In the genomic region with DNA sequence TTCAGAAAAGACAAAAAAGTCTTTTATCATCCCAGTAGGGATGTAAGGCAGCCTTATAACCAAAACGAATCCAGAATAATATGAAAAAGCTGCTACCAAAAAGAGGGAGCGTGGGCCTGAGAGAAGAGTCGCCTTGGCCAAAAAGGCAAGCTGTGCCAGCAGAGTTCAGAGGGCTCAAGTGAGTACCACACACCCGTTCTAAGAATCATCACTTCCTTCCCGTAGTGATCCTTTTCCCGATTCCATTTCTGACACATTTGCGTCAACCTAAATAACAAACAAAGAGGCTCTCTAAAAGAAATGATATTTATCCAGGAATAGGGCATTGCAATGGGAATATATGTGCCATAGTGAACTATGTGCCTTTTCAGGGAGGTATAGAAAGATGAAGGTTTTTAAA, we compare ENCODE assay signal across 20 cellular contexts. TPM values are rescaled to one million over a fixed set of nuclear protein-coding genes. Genes with fewer than 3 reads are reported as not detected.
DNase-seq lines count a peak whose midpoint lies in the region; ATAC-seq and TF ChIP-seq lines count a peak whose summit lies in the region.
"Had no signal": no experiment of that assay in that cellular context is flagged by ENCODE, and none has a peak within 500 bp of the region (broad histone marks: within the 10 kb centered on the region; RNA-seq: fewer than 3 reads in every experiment).

No MANE protein-coding gene starts in this region.

- H3K4me3 Mint-ChIP-seq in immature natural killer cell, result no peak overlapping the region
- H3K4me3 Mint-ChIP-seq in stimulated activated memory B cell treated with anti-CD40 and anti-IgM and Interleukin-4, amounts not matched to agents 10 μg/mL and 1 μg/mL and 100 μg/mL, for 72 hours, result no peak overlapping the region
- H3K4me3 Mint-ChIP-seq: B cell had no signal

- H3K4me2 ChIP-seq in BLaER1 treated with 17β-estradiol and CSF1 and Interleukin-3, amounts not matched to agents 10 nM and 100 nM, result peak overlapping the region; percentile 4 to 68 (median 43); a peak in 21 of 22 replicates
- H3K4me2 ChIP-seq: A549, SK-N-SH had no signal

- no peaks in the 10 kb centered on the region for H3K27me3 ChIP-seq in BLaER1 treated with 17β-estradiol and CSF1 and Interleukin-3, amounts not matched to agents 10 nM and 100 nM
- H3K27me3 ChIP-seq in spleen (replicated peaks in 1 of 7) (no peaks in the 10 kb centered on the region), transverse colon (no peaks in the 10 kb centered on the region)

- no peaks in the 10 kb centered on the region for H3K9me3 Mint-ChIP-seq in immature natural killer cell
- no peaks in the 10 kb centered on the region for H3K9me3 Mint-ChIP-seq in stimulated activated memory B cell treated with anti-CD40 and anti-IgM and Interleukin-4, amounts not matched to agents 10 μg/mL and 1 μg/mL and 100 μg/mL, for 72 hours

- TF ChIP-seq CTCF in spleen (IDR thresholded peaks at IDR 0.05 in 8 of 11, conservative IDR thresholded peaks at IDR 0.05 in 3 of 11), result no peak
- TF ChIP-seq CTCF in transverse colon (IDR thresholded peaks at IDR 0.05), result no peak

- H3K36me3 Mint-ChIP-seq in immature natural killer cell, result peaks cover 0 to 3% (median 0%) of the 10 kb centered on the region in 3 donors
- H3K36me3 Mint-ChIP-seq in stimulated activated memory B cell treated with anti-CD40 and anti-IgM and Interleukin-4, amounts not matched to agents 10 μg/mL and 1 μg/mL and 100 μg/mL, for 72 hours, result no peaks in the 10 kb centered on the region

- no peak overlapping the region for H3K27ac Mint-ChIP-seq in immature natural killer cell
- H3K27ac Mint-ChIP-seq in stimulated activated memory B cell treated with anti-CD40 and anti-IgM and Interleukin-4, amounts not matched to agents 10 μg/mL and 1 μg/mL and 100 μg/mL, for 72 hours, result no peak overlapping the region
- H3K27ac Mint-ChIP-seq: B cell; CD4-positive, CD25-positive, alpha-beta regulatory T cell had no signal

- no peak overlapping the region for H3K27ac ChIP-seq in BLaER1 treated with 17β-estradiol and CSF1 and Interleukin-3, amounts not matched to agents 10 nM and 100 nM
- peak overlapping the region in 5 of 8 donors; percentile 40 to 65 (median 56) for H3K27ac ChIP-seq in spleen
- H3K27ac ChIP-seq in transverse colon, result no peak overlapping the region
- H3K27ac ChIP-seq: A549 had no signal

- H4K20me1 ChIP-seq in BLaER1 treated with 17β-estradiol and CSF1 and Interleukin-3, amounts not matched to agents 10 nM and 100 nM, result peaks cover 0 to 6% (median 4%) of the 10 kb centered on the region in 11 experiments; a peak in 16 of 22 replicates

- no peaks in the 10 kb centered on the region for H3K36me3 ChIP-seq in BLaER1 treated with 17β-estradiol and CSF1 and Interleukin-3, amounts not matched to agents 10 nM and 100 nM
- H3K36me3 ChIP-seq in spleen (no peaks in the 10 kb centered on the region), transverse colon (no peaks in the 10 kb centered on the region)

- 59 to 68% (median 60%) methylated on average over 7 of the region's 7 CpGs for WGBS in spleen, 5 donors
- 72 to 78% methylated on average over 4 to 7 of the region's 7 CpGs for WGBS in transverse colon (ENCODE audit: low coverage in 1 of 2), 2 donors

- H3K27me3 Mint-ChIP-seq in immature natural killer cell (ENCODE audit: low read depth in 3 of 3), result peaks cover 8 to 17% (median 16%) of the 10 kb centered on the region in 3 donors
- no peaks in the 10 kb centered on the region for H3K27me3 Mint-ChIP-seq in stimulated activated memory B cell treated with anti-CD40 and anti-IgM and Interleukin-4, amounts not matched to agents 10 μg/mL and 1 μg/mL and 100 μg/mL, for 72 hours
- H3K27me3 Mint-ChIP-seq: B cell had no signal

- no peaks in the 10 kb centered on the region for H3K9me3 ChIP-seq in BLaER1 treated with 17β-estradiol and CSF1 and Interleukin-3, amounts not matched to agents 10 nM and 100 nM (replicated peaks in 1 of 11)
- H3K9me3 ChIP-seq in spleen (no peaks in the 10 kb centered on the region), transverse colon (no peaks in the 10 kb centered on the region)
- H3K9me3 ChIP-seq: A549, SK-N-SH had no signal

- peaks cover 17 to 42% (median 32%) of the 10 kb centered on the region in 10 experiments for H3K4me1 ChIP-seq in BLaER1 treated with 17β-estradiol and CSF1 and Interleukin-3, amounts not matched to agents 10 nM and 100 nM
- H3K4me1 ChIP-seq in spleen (peaks cover 4 to 25% (median 15%) of the 10 kb centered on the region in 6 donors), transverse colon (peaks cover 5 to 17% (median 10%) of the 10 kb centered on the region in 4 donors)

- H3K4me3 ChIP-seq in BLaER1 treated with 17β-estradiol and CSF1 and Interleukin-3, amounts not matched to agents 10 nM and 100 nM, result no peak overlapping the region
- H3K4me3 ChIP-seq in spleen, result no peak overlapping the region
- H3K4me3 ChIP-seq in transverse colon, result no peak overlapping the region
- H3K4me3 ChIP-seq: A549 had no signal

- intact Hi-C loops in spleen (cut with DNase I; ENCODE audit: low total_unique reads) (no loop called here), transverse colon (cut with DNase I; ENCODE audit: low total_unique reads) (no loop called here)

- no peak for ATAC-seq in stimulated activated memory B cell treated with anti-CD40 and anti-IgM and Interleukin-4, amounts not matched to agents 10 μg/mL and 1 μg/mL and 100 μg/mL, for 72 hours
- ATAC-seq: A549 had no signal

- TF ChIP-seq EP300 in transverse colon (IDR thresholded peaks at IDR 0.05; ENCODE audit: low read depth), result no peak

- DNase-seq in dermis blood vessel endothelial cell, result peak; percentile 86
- peak; percentile 20 for DNase-seq in islet precursor cell
- DNase-seq in spleen, result no peak
- DNase-seq in immature natural killer cell, result no peak
- DNase-seq in transverse colon, result no peak
- DNase-seq: CD4-positive, CD25-positive, alpha-beta regulatory T cell; COR-L47; DMS79; KBM-7; MM.1S; NCI-H1048; NCI-H1417 treated with DMSO at 0.1 percent for 48 hours; NCI-H187 treated with DMSO at 0.1 percent for 48 hours; NCI-H748 treated with DMSO at 0.1 percent for 48 hours; SIG-M5; SK-N-SH had no signal

- H3K4me1 Mint-ChIP-seq in immature natural killer cell, result peaks cover 14 to 16% of the 10 kb centered on the region in 2 donors
- peaks cover 7% of the 10 kb centered on the region for H3K4me1 Mint-ChIP-seq in stimulated activated memory B cell treated with anti-CD40 and anti-IgM and Interleukin-4, amounts not matched to agents 10 μg/mL and 1 μg/mL and 100 μg/mL, for 72 hours

- no peak overlapping the region for H3K9ac ChIP-seq in BLaER1 treated with 17β-estradiol and CSF1 and Interleukin-3, amounts not matched to agents 10 nM and 100 nM
- H3K9ac ChIP-seq: SK-N-SH had no signal

- TF ChIP-seq POLR2A in spleen (IDR thresholded peaks at IDR 0.05) (no peak), transverse colon (IDR thresholded peaks at IDR 0.05) (no peak)

- in situ Hi-C loops in transverse colon (cut with MboI; ENCODE audit: low pct_ligation_motif_present in 1 of 4, low pct_unique_long_range_greater_than_20kb in 1 of 4, low sequenced_read_pairs in 3 of 4), result no loop called here

RNA-seq across cellular contexts. Expression of a gene that starts 3.8 kb away (rescaled TPM):
- total RNA-seq in dermis blood vessel endothelial cell, result 43.9 and 57.9 TPM in 2 replicates
- 10 to 100 TPM; 19.9 to 39.4 (median 25.7) TPM for total RNA-seq in spleen
- 10 to 100 TPM in 1 of 3 donors, 1 to 10 TPM in 2; 7.0 to 10.9 (median 8.3) TPM for polyA plus RNA-seq in spleen
- 10 to 100 TPM in 2 of 3 donors, 1 to 10 TPM in 1; 4.3 to 14.8 (median 10.1) TPM for polyA plus RNA-seq in immature natural killer cell
- 10 to 100 TPM; 15.7 to 41.3 (median 34.2) TPM for total RNA-seq in transverse colon

Comparison
In these comparisons a context has a peak if more than half of its experiments do, and no peak if none do; other contexts are left out.
1. H3K27ac ChIP-seq: peak in spleen (5 of 8); none in BLaER1 treated with 17β-estradiol and CSF1 and Interleukin-3, amounts not matched to agents 10 nM and 100 nM (0 of 11) and transverse colon (0 of 4).
2. DNase-seq: peak in dermis blood vessel endothelial cell (single experiment) and islet precursor cell (single experiment); none in spleen (single experiment), immature natural killer cell (0 of 3) and transverse colon (single experiment).